ENCODE assay signal across 1 cellular context in the genomic region with DNA sequence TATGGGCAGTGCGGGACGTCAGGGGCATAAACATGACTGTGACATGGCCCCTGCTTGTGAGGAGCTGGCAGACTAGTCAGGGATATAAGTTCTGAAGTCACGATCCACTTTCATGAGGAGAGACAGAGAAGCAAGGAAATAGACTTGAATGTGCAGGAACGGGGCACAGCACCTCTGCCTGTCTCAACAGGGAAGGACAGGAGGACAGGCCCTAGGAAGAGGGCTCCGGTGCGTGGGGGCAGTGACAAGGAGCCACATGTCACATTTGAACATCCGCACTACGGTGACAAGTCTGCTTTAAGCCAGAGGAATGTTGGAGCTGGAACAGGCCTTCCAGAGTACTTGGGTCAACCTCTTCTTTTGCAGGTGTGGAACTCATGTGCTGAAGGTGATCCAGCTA.
TF ChIP-seq lines count a peak whose summit lies in the region.

No MANE protein-coding gene starts in this region.

TF ChIP-seq in GM23338, 12 proteins besides CTCF, POLR2A, EP300 and RAD21 (continued from another document):
- TF ChIP-seq, protein P1, sequence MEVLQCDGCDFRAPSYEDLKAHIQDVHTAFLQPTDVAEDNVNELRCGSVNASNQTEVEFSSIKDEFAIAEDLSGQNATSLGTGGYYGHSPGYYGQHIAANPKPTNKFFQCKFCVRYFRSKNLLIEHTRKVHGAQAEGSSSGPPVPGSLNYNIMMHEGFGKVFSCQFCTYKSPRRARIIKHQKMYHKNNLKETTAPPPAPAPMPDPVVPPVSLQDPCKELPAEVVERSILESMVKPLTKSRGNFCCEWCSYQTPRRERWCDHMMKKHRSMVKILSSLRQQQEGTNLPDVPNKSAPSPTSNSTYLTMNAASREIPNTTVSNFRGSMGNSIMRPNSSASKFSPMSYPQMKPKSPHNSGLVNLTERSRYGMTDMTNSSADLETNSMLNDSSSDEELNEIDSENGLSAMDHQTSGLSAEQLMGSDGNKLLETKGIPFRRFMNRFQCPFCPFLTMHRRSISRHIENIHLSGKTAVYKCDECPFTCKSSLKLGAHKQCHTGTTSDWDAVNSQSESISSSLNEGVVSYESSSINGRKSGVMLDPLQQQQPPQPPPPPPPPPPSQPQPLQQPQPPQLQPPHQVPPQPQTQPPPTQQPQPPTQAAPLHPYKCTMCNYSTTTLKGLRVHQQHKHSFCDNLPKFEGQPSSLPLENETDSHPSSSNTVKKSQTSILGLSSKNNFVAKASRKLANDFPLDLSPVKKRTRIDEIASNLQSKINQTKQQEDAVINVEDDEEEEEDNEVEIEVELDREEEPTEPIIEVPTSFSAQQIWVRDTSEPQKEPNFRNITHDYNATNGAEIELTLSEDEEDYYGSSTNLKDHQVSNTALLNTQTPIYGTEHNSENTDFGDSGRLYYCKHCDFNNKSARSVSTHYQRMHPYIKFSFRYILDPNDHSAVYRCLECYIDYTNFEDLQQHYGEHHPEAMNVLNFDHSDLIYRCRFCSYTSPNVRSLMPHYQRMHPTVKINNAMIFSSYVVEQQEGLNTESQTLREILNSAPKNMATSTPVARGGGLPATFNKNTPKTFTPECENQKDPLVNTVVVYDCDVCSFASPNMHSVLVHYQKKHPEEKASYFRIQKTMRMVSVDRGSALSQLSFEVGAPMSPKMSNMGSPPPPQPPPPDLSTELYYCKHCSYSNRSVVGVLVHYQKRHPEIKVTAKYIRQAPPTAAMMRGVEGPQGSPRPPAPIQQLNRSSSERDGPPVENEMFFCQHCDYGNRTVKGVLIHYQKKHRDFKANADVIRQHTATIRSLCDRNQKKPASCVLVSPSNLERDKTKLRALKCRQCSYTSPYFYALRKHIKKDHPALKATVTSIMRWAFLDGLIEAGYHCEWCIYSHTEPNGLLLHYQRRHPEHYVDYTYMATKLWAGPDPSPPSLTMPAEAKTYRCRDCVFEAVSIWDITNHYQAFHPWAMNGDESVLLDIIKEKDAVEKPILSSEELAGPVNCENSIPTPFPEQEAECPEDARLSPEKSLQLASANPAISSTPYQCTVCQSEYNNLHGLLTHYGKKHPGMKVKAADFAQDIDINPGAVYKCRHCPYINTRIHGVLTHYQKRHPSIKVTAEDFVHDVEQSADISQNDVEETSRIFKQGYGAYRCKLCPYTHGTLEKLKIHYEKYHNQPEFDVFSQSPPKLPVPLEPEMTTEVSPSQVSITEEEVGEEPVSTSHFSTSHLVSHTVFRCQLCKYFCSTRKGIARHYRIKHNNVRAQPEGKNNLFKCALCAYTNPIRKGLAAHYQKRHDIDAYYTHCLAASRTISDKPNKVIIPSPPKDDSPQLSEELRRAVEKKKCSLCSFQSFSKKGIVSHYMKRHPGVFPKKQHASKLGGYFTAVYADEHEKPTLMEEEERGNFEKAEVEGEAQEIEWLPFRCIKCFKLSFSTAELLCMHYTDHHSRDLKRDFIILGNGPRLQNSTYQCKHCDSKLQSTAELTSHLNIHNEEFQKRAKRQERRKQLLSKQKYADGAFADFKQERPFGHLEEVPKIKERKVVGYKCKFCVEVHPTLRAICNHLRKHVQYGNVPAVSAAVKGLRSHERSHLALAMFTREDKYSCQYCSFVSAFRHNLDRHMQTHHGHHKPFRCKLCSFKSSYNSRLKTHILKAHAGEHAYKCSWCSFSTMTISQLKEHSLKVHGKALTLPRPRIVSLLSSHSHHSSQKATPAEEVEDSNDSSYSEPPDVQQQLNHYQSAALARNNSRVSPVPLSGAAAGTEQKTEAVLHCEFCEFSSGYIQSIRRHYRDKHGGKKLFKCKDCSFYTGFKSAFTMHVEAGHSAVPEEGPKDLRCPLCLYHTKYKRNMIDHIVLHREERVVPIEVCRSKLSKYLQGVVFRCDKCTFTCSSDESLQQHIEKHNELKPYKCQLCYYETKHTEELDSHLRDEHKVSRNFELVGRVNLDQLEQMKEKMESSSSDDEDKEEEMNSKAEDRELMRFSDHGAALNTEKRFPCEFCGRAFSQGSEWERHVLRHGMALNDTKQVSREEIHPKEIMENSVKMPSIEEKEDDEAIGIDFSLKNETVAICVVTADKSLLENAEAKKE (CRISPR knock-in tag; IDR thresholded peaks at IDR 0.05): no peak
- no peak for TF ChIP-seq CREB1 (CRISPR knock-in tag; IDR thresholded peaks at IDR 0.05; ENCODE audit: low read depth)
- no peak for TF ChIP-seq ZNF331 (CRISPR knock-in tag; IDR thresholded peaks at IDR 0.05; ENCODE audit: low read depth)
- TF ChIP-seq, protein P2, sequence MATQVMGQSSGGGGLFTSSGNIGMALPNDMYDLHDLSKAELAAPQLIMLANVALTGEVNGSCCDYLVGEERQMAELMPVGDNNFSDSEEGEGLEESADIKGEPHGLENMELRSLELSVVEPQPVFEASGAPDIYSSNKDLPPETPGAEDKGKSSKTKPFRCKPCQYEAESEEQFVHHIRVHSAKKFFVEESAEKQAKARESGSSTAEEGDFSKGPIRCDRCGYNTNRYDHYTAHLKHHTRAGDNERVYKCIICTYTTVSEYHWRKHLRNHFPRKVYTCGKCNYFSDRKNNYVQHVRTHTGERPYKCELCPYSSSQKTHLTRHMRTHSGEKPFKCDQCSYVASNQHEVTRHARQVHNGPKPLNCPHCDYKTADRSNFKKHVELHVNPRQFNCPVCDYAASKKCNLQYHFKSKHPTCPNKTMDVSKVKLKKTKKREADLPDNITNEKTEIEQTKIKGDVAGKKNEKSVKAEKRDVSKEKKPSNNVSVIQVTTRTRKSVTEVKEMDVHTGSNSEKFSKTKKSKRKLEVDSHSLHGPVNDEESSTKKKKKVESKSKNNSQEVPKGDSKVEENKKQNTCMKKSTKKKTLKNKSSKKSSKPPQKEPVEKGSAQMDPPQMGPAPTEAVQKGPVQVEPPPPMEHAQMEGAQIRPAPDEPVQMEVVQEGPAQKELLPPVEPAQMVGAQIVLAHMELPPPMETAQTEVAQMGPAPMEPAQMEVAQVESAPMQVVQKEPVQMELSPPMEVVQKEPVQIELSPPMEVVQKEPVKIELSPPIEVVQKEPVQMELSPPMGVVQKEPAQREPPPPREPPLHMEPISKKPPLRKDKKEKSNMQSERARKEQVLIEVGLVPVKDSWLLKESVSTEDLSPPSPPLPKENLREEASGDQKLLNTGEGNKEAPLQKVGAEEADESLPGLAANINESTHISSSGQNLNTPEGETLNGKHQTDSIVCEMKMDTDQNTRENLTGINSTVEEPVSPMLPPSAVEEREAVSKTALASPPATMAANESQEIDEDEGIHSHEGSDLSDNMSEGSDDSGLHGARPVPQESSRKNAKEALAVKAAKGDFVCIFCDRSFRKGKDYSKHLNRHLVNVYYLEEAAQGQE (IDR thresholded peaks at IDR 0.05; ENCODE audit: unreplicated experiment): no peak
- no peak for TF ChIP-seq STAT1 (IDR thresholded peaks at IDR 0.05; ENCODE audit: unreplicated experiment)
- no peak for TF ChIP-seq POLR2AphosphoS5 (IDR thresholded peaks at IDR 0.05; ENCODE audit: low read depth)
- TF ChIP-seq JUNB (IDR thresholded peaks at IDR 0.05; ENCODE audit: unreplicated experiment): no peak
- no peak for TF ChIP-seq EZH2phosphoT487 (IDR thresholded peaks at IDR 0.05; ENCODE audit: unreplicated experiment)
- no peak for TF ChIP-seq ZNF114 (CRISPR knock-in tag; IDR thresholded peaks at IDR 0.05)
